In the genomic region with DNA sequence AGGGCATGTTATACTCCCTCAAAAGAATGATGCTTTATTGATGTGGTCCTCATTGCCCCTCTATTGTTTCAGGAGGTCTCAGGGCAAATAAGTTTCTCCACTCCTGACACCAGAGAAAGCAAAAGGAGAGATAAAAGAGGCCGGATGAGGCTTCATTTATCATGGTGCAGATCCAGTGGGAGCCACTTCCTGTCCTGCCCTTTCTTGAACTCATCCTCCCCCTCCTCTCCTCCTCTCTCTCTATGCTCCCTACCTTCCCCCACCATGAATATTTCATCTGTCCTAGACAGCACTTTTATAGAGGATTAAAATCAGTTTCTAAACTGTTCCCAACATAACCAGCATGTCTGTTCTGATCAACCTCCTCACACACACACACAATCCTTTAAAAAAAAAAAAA, we compare ENCODE assay signal across 19 cellular contexts.
DNase-seq lines count a peak whose midpoint lies in the region; ATAC-seq, FAIRE-seq and TF ChIP-seq lines count a peak whose summit lies in the region.
"Had no signal": no experiment of that assay in that cellular context is flagged by ENCODE, and none has a peak within 500 bp of the region (broad histone marks: within the 10 kb centered on the region; RNA-seq: fewer than 3 reads in every experiment).

No MANE protein-coding gene starts in this region.

- no peaks in the 10 kb centered on the region for H3K9me1 ChIP-seq in K562 (ENCODE audit: control insufficient read depth, insufficient read depth, low read length)

- no peaks in the 10 kb centered on the region for H3K9me3 ChIP-seq in K562 (replicated peaks; ENCODE audit: control insufficient read depth, insufficient read depth, low read depth, low read length)
- no peaks in the 10 kb centered on the region for H3K9me3 ChIP-seq in neuronal stem cell (replicated peaks in 1 of 2; ENCODE audit: control insufficient read depth in 2 of 2, insufficient read depth in 1 of 2, low read depth in 1 of 2, low read length in 2 of 2)

- H3K4ac ChIP-seq in neuronal stem cell (ENCODE audit: low read length) = no peak overlapping the region

- CTCF ChIA-PET in K562 (lab: Yijun Ruan, JAX; ENCODE audit: low intra/inter-chr PET ratio) = no interaction called here
- CTCF ChIA-PET in activated CD4-positive, alpha-beta T cell treated with anti-CD3 and anti-CD28 coated beads, Interleukin-2, amount 10 ng/mL, durations not matched to agents 7 days and 5 days (lab: Charles Lee) = interaction anchor here (0.6 kb wide), 1 partner anchor 18 kb away, joined by 3 read pairs; no protein-coding TSS in a partner anchor

- DNase-seq in OCI-M1 (lab: John Stamatoyannopoulos, UW) = peak; percentile 55
- peak in 2 of 4 experiments; percentile 18 to 32 for DNase-seq in K562 (ENCODE audit: extremely low read depth in 1 of 4, low spot score in 3 of 4)
- DNase-seq in left kidney (ENCODE audit: low read depth, low spot score) = peak; percentile 44
- DNase-seq in neuronal stem cell (ENCODE audit: low spot score) = no peak
- DNase-seq in activated CD4-positive, alpha-beta T cell treated with anti-CD3 and anti-CD28 coated beads, Interleukin-2, amount 10 ng/mL, durations not matched to agents 7 days and 5 days = no peak
- DNase-seq in activated CD4-positive, alpha-beta T cell treated with anti-CD3 and anti-CD28 coated beads, Interleukin-2, amount 10 ng/mL, durations not matched to agents 24 days and 14 days = no peak
- DNase-seq: C1 segment of cervical spinal cord; Calu3; CD4-positive, alpha-beta memory T cell; COR-L47; DMS53; DMS79 treated with DMSO at 0.1 percent for 48 hours; GF-D8; H7; HCEC 1CT had no signal

- H2AK5ac ChIP-seq in neuronal stem cell (ENCODE audit: low read depth, low read length) = no peak overlapping the region

- H2BK15ac ChIP-seq in neuronal stem cell (ENCODE audit: low read length) = no peak overlapping the region

- H3K14ac ChIP-seq in neuronal stem cell (ENCODE audit: low read length) = no peak overlapping the region

- POLR2A ChIA-PET in K562 (lab: Yijun Ruan, JAX) = no interaction called here
- POLR2A ChIA-PET in activated CD4-positive, alpha-beta T cell treated with anti-CD3 and anti-CD28 coated beads, Interleukin-2, amount 10 ng/mL, durations not matched to agents 7 days and 5 days (lab: Charles Lee) = no interaction called here

- H3K4me1 Mint-ChIP-seq in activated CD4-positive, alpha-beta T cell treated with anti-CD3 and anti-CD28 coated beads, Interleukin-2, amount 10 ng/mL, durations not matched to agents 7 days and 5 days = no peaks in the 10 kb centered on the region
- H3K4me1 Mint-ChIP-seq in activated CD4-positive, alpha-beta T cell treated with anti-CD3 and anti-CD28 coated beads, Interleukin-2, amount 10 ng/mL, durations not matched to agents 24 days and 14 days = no peaks in the 10 kb centered on the region
- H3K4me1 Mint-ChIP-seq: CD4-positive, alpha-beta memory T cell had no signal

- H4K8ac ChIP-seq in neuronal stem cell (ENCODE audit: low read depth, low read length) = no peak overlapping the region

- no peak overlapping the region for H2BK5ac ChIP-seq in neuronal stem cell (ENCODE audit: low read length)

- no peak overlapping the region for H3K27ac ChIP-seq in K562 (ENCODE audit: extremely low read depth, low read depth, low read length)
- no peak overlapping the region for H3K27ac ChIP-seq in neuronal stem cell (replicated peaks; ENCODE audit: low read length)

- H3K4me1 ChIP-seq in K562 (replicated peaks in 1 of 2; ENCODE audit: control insufficient read depth in 2 of 2, insufficient read depth in 2 of 2, low read length in 2 of 2) (peaks cover 0 to 12% of the 10 kb centered on the region in 2 experiments; a peak in 3 of 5 replicates), neuronal stem cell (ENCODE audit: control insufficient read depth in 2 of 2, insufficient read depth in 1 of 2, low read depth in 1 of 2, low read length in 2 of 2) (peaks cover 0 to 6% of the 10 kb centered on the region in 2 donors)

- WGBS in K562 (ENCODE audit: insufficient coverage, low coverage, missing lambda C conversion rate) = 6% methylated on average over 1 of the region's 1 CpG
- no CpG with 5 or more reads among the region's 1 CpG for WGBS in neuronal stem cell (ENCODE audit: extremely low coverage in 2 of 2, insufficient read length in 2 of 2, insufficient replicate concordance in 1 of 2), 2 donors

- no peak for TF ChIP-seq POLR2A in K562 (conservative IDR thresholded peaks at IDR 0.05)

- in situ Hi-C loops in K562 (cut with MboI) = no loop called here

- H4K91ac ChIP-seq in neuronal stem cell (ENCODE audit: low read depth, low read length, poor library complexity) = no peak overlapping the region

- H2BK120ac ChIP-seq in neuronal stem cell (ENCODE audit: low read depth, low read length) = no peak overlapping the region

- no peaks in the 10 kb centered on the region for H3K9me3 Mint-ChIP-seq in activated CD4-positive, alpha-beta T cell treated with anti-CD3 and anti-CD28 coated beads, Interleukin-2, amount 10 ng/mL, durations not matched to agents 7 days and 5 days
- no peaks in the 10 kb centered on the region for H3K9me3 Mint-ChIP-seq in activated CD4-positive, alpha-beta T cell treated with anti-CD3 and anti-CD28 coated beads, Interleukin-2, amount 10 ng/mL, durations not matched to agents 24 days and 14 days
- H3K9me3 Mint-ChIP-seq: CD4-positive, alpha-beta memory T cell had no signal

- no peaks in the 10 kb centered on the region for H4K20me1 ChIP-seq in K562 (replicated peaks; ENCODE audit: control insufficient read depth, insufficient read depth, low read length)

- H3K79me1 ChIP-seq in neuronal stem cell (ENCODE audit: low read depth, low read length) = no peaks in the 10 kb centered on the region

- H2AFZ ChIP-seq in K562 (ENCODE audit: low read depth, low read length) = peak overlapping the region; percentile 18; the same call in 1 of the 2 replicates
- peak overlapping the region; percentile 74 for H2AFZ ChIP-seq in neuronal stem cell (ENCODE audit: low read length)

- H3K4me3 ChIP-seq in K562 (no peak overlapping the region), neuronal stem cell (ENCODE audit: low read length in 2 of 2) (no peak overlapping the region)

- H2BK12ac ChIP-seq in neuronal stem cell (ENCODE audit: low read length) = no peak overlapping the region

- no TSS peak for BruUV-seq in K562 (replicated peaks; lab: Mats Ljungman, UMichigan)

- H3K9ac ChIP-seq in K562 (ENCODE audit: insufficient read depth in 1 of 2, low read depth in 2 of 2, low read length in 2 of 2) (no peak overlapping the region), neuronal stem cell (ENCODE audit: low read depth, low read length, poor library complexity) (no peak overlapping the region)

- no peaks in the 10 kb centered on the region for H3K36me3 ChIP-seq in K562 (ENCODE audit: control insufficient read depth, insufficient read depth, low read length)
- H3K36me3 ChIP-seq in neuronal stem cell (replicated peaks in 1 of 2; ENCODE audit: control insufficient read depth in 2 of 2, insufficient read depth in 2 of 2, low read length in 2 of 2) = no peaks in the 10 kb centered on the region

- no peak for TF ChIP-seq RAD21 in K562 (CRISPR knock-in tag; conservative IDR thresholded peaks at IDR 0.05 in 1 of 2, IDR thresholded peaks at IDR 0.05 in 1 of 2)

- H3K23ac ChIP-seq in neuronal stem cell (ENCODE audit: low read depth, low read length, poor library complexity) = no peak overlapping the region

- TF ChIP-seq CTCF in K562 (IDR thresholded peaks at IDR 0.05 in 2 of 3, conservative IDR thresholded peaks at IDR 0.05 in 1 of 3; ENCODE audit: insufficient read depth in 2 of 3, low read depth in 1 of 3, low read length in 3 of 3) = no peak

- no peak overlapping the region for H3K4me2 ChIP-seq in K562 (ENCODE audit: insufficient read depth, low read length)
- H3K4me2 ChIP-seq in neuronal stem cell (ENCODE audit: insufficient read depth, low read length, poor library complexity, severe bottlenecking) = no peak overlapping the region

- H3K36me3 Mint-ChIP-seq in activated CD4-positive, alpha-beta T cell treated with anti-CD3 and anti-CD28 coated beads, Interleukin-2, amount 10 ng/mL, durations not matched to agents 7 days and 5 days (ENCODE audit: low read depth) = no peaks in the 10 kb centered on the region
- H3K36me3 Mint-ChIP-seq in activated CD4-positive, alpha-beta T cell treated with anti-CD3 and anti-CD28 coated beads, Interleukin-2, amount 10 ng/mL, durations not matched to agents 24 days and 14 days (ENCODE audit: low read depth) = no peaks in the 10 kb centered on the region
- H3K36me3 Mint-ChIP-seq: CD4-positive, alpha-beta memory T cell had no signal

- H3K27me3 Mint-ChIP-seq in activated CD4-positive, alpha-beta T cell treated with anti-CD3 and anti-CD28 coated beads, Interleukin-2, amount 10 ng/mL, durations not matched to agents 7 days and 5 days = peaks cover 22% of the 10 kb centered on the region
- peaks cover 19% of the 10 kb centered on the region for H3K27me3 Mint-ChIP-seq in activated CD4-positive, alpha-beta T cell treated with anti-CD3 and anti-CD28 coated beads, Interleukin-2, amount 10 ng/mL, durations not matched to agents 24 days and 14 days

- no peaks in the 10 kb centered on the region for H3K79me2 ChIP-seq in K562 (ENCODE audit: control insufficient read depth, insufficient read depth, low read length)

- H3K4me3 Mint-ChIP-seq in activated CD4-positive, alpha-beta T cell treated with anti-CD3 and anti-CD28 coated beads, Interleukin-2, amount 10 ng/mL, durations not matched to agents 7 days and 5 days = no peak overlapping the region
- no peak overlapping the region for H3K4me3 Mint-ChIP-seq in activated CD4-positive, alpha-beta T cell treated with anti-CD3 and anti-CD28 coated beads, Interleukin-2, amount 10 ng/mL, durations not matched to agents 24 days and 14 days
- H3K4me3 Mint-ChIP-seq: CD4-positive, alpha-beta memory T cell had no signal

- intact Hi-C loops in K562 (cut with micrococcal nuclease) = loop anchor here (10.0 kb wide), 2 partner anchors 567 to 1317 kb away; no protein-coding TSS in a partner anchor
- intact Hi-C loops in activated CD4-positive, alpha-beta T cell treated with anti-CD3 and anti-CD28 coated beads, Interleukin-2, amount 10 ng/mL, durations not matched to agents 24 days and 14 days (cut with micrococcal nuclease) = no loop called here

- TF ChIP-seq EP300 in K562 (IDR thresholded peaks at IDR 0.05; ENCODE audit: low read length) = no peak

- ATAC-seq in K562 (peak; percentile 59), GM21367 (IDR thresholded peaks at IDR 0.05; ENCODE audit: unreplicated experiment) (no peak)

- peak; percentile 68 for FAIRE-seq in K562 (lab: Jason Lieb, UNC)
- FAIRE-seq: GM12891, GM18507, H1 had no signal

- H3K27ac Mint-ChIP-seq in activated CD4-positive, alpha-beta T cell treated with anti-CD3 and anti-CD28 coated beads, Interleukin-2, amount 10 ng/mL, durations not matched to agents 7 days and 5 days = no peak overlapping the region
- no peak overlapping the region for H3K27ac Mint-ChIP-seq in activated CD4-positive, alpha-beta T cell treated with anti-CD3 and anti-CD28 coated beads, Interleukin-2, amount 10 ng/mL, durations not matched to agents 24 days and 14 days
- H3K27ac Mint-ChIP-seq: CD4-positive, alpha-beta memory T cell had no signal

- no peak overlapping the region for H3K18ac ChIP-seq in neuronal stem cell (ENCODE audit: low read length)

- H3K27me3 ChIP-seq in K562 (ENCODE audit: control insufficient read depth in 2 of 2, insufficient read depth in 2 of 2, low read length in 2 of 2) = peaks cover 22% of the 10 kb centered on the region in 2 experiments
- H3K27me3 ChIP-seq in neuronal stem cell (ENCODE audit: control insufficient read depth in 3 of 3, insufficient read depth in 3 of 3, low read depth in 1 of 3, low read length in 3 of 3) = no peaks in the 10 kb centered on the region

Comparison
In these comparisons a context has a peak if more than half of its experiments do, and no peak if none do; other contexts are left out.
1. DNase-seq: peak in OCI-M1 (single experiment) and left kidney (single experiment); none in neuronal stem cell (single experiment), activated CD4-positive, alpha-beta T cell treated with anti-CD3 and anti-CD28 coated beads, Interleukin-2, amount 10 ng/mL, durations not matched to agents 7 days and 5 days (single experiment) and activated CD4-positive, alpha-beta T cell treated with anti-CD3 and anti-CD28 coated beads, Interleukin-2, amount 10 ng/mL, durations not matched to agents 24 days and 14 days (single experiment).